ENCODE assay signal across 16 cellular contexts in the genomic region with DNA sequence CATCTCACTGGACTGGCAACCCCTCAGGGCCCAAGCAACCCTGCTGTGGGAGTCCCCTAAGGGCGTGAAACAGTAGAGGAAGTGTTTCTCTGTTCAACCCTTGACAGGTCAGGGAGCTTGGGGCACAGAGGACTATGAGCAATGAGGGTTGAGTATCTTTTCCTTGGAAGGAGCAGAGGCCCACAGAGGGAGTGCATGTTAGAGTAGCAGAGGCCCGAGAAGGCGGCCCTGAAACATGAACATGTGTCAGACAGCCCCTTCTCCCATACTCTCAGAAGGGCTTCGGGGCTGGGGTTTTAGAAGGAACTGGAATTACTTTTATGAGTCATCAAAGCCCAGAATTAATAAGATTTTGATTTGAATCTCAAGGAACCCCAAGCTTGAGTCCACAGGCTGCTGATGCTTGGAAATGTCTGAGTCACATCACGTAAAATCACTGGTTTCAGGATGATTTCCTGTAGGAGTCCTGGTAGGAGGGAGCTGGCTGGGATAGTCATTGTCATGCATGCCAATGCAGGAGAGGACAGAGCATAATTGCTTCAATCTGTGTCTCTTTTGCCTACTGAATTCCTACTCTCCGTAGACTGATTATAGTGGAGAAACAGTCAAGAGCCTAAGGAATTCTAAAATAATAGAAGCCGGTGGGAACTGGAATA. TPM values are rescaled to one million over a fixed set of nuclear protein-coding genes. Genes with fewer than 3 reads are reported as not detected.
A peak's percentile ranks its signal among the peaks of the same experiment; 100 is the strongest.
DNase-seq lines count a peak whose midpoint lies in the region; ATAC-seq and TF ChIP-seq lines count a peak whose summit lies in the region.
"Had no signal": no experiment of that assay in that cellular context is flagged by ENCODE, and none has a peak within 500 bp of the region (broad histone marks: within the 10 kb centered on the region; RNA-seq: fewer than 3 reads in every experiment).

No MANE protein-coding gene starts in this region.

- H3K9ac ChIP-seq in mesenchymal stem cell (ENCODE audit: low read length) = peak overlapping the region; percentile 46
- H3K9ac ChIP-seq: BLaER1 had no signal

- in situ Hi-C loops in brain microvascular endothelial cell (cut with HindIII; ENCODE audit: low pct_ligation_motif_present, low sequenced_read_pairs) = no loop called here

- no peak overlapping the region for H3K14ac ChIP-seq in mesenchymal stem cell (ENCODE audit: low read length in 2 of 2)

- H3K36me3 ChIP-seq in brain microvascular endothelial cell (replicated peaks) = no peaks in the 10 kb centered on the region
- H3K36me3 ChIP-seq in mesenchymal stem cell (ENCODE audit: control insufficient read depth in 1 of 2, insufficient read depth in 2 of 2, low read depth in 1 of 2, low read length in 2 of 2) = no peaks in the 10 kb centered on the region
- H3K36me3 ChIP-seq: BLaER1, esophagus muscularis mucosa had no signal

- no peak overlapping the region for H3K4me2 ChIP-seq in mesenchymal stem cell (ENCODE audit: low read length, poor library complexity, severe bottlenecking)
- H3K4me2 ChIP-seq: BLaER1 had no signal

- no peak overlapping the region for H3K18ac ChIP-seq in mesenchymal stem cell (ENCODE audit: low read depth in 1 of 2, low read length in 2 of 2)

- H3K4me3 Mint-ChIP-seq in activated CD8-positive, alpha-beta memory T cell treated with anti-CD3 and anti-CD28 coated beads, Interleukin-2, amount 10 ng/mL, durations not matched to agents 7 days and 5 days = no peak overlapping the region
- H3K4me3 Mint-ChIP-seq in stimulated activated effector memory CD8-positive, alpha-beta T cell treated with anti-CD3 and anti-CD28 coated beads, Interleukin-12 subunit alpha, Interleukin-12 subunit beta, amount 100 ng/mL, for 72 hours = no peak overlapping the region
- H3K4me3 Mint-ChIP-seq: activated CD8-positive, alpha-beta T cell treated with anti-CD3 and anti-CD28 coated beads, Interleukin-2, amount 10 ng/mL, durations not matched to agents 7 days and 5 days; activated naive CD4-positive, alpha-beta T cell treated with anti-CD3 and anti-CD28 coated beads, Interleukin-2, amount 10 ng/mL, durations not matched to agents 7 days and 5 days; naive thymus-derived CD8-positive, alpha-beta T cell had no signal

- no peak overlapping the region for H2BK12ac ChIP-seq in mesenchymal stem cell (ENCODE audit: low read length in 2 of 2)

- H3K23ac ChIP-seq in mesenchymal stem cell (ENCODE audit: low read length in 2 of 2) = no peak overlapping the region

- no peak overlapping the region for H2BK5ac ChIP-seq in mesenchymal stem cell (ENCODE audit: low read depth, low read length, poor library complexity, severe bottlenecking)

- no peak overlapping the region for H2BK15ac ChIP-seq in mesenchymal stem cell (ENCODE audit: low read depth, poor library complexity, severe bottlenecking)

- no peak for TF ChIP-seq CTCF in brain microvascular endothelial cell (IDR thresholded peaks at IDR 0.05; ENCODE audit: low read depth, low read length, missing control alignments)

- CTCF ChIA-PET in activated CD8-positive, alpha-beta memory T cell treated with anti-CD3 and anti-CD28 coated beads, Interleukin-2, amount 10 ng/mL, durations not matched to agents 7 days and 5 days (lab: Charles Lee) = no interaction called here

- H2BK120ac ChIP-seq in mesenchymal stem cell (ENCODE audit: low read depth, low read length) = no peak overlapping the region

- H3K4me1 ChIP-seq in mesenchymal stem cell (ENCODE audit: control insufficient read depth, insufficient read depth, low read depth, low read length) = no peaks in the 10 kb centered on the region
- H3K4me1 ChIP-seq: BLaER1, esophagus muscularis mucosa had no signal

- H3K27ac ChIP-seq in brain microvascular endothelial cell (no peak overlapping the region), mesenchymal stem cell (ENCODE audit: low read length, poor library complexity, severe bottlenecking) (no peak overlapping the region)
- H3K27ac ChIP-seq: BLaER1, esophagus muscularis mucosa had no signal

- no peaks in the 10 kb centered on the region for H3K36me3 Mint-ChIP-seq in activated CD8-positive, alpha-beta memory T cell treated with anti-CD3 and anti-CD28 coated beads, Interleukin-2, amount 10 ng/mL, durations not matched to agents 7 days and 5 days
- H3K36me3 Mint-ChIP-seq in stimulated activated effector memory CD8-positive, alpha-beta T cell treated with anti-CD3 and anti-CD28 coated beads, Interleukin-12 subunit alpha, Interleukin-12 subunit beta, amount 100 ng/mL, for 72 hours = no peaks in the 10 kb centered on the region
- H3K36me3 Mint-ChIP-seq: activated naive CD4-positive, alpha-beta T cell treated with anti-CD3 and anti-CD28 coated beads, Interleukin-2, amount 10 ng/mL, durations not matched to agents 7 days and 5 days; naive thymus-derived CD8-positive, alpha-beta T cell had no signal

- H3K9me3 Mint-ChIP-seq in activated CD8-positive, alpha-beta memory T cell treated with anti-CD3 and anti-CD28 coated beads, Interleukin-2, amount 10 ng/mL, durations not matched to agents 7 days and 5 days (ENCODE audit: low read depth) = no peaks in the 10 kb centered on the region
- no peaks in the 10 kb centered on the region for H3K9me3 Mint-ChIP-seq in stimulated activated effector memory CD8-positive, alpha-beta T cell treated with anti-CD3 and anti-CD28 coated beads, Interleukin-12 subunit alpha, Interleukin-12 subunit beta, amount 100 ng/mL, for 72 hours
- H3K9me3 Mint-ChIP-seq: activated naive CD4-positive, alpha-beta T cell treated with anti-CD3 and anti-CD28 coated beads, Interleukin-2, amount 10 ng/mL, durations not matched to agents 7 days and 5 days had no signal

- no peaks in the 10 kb centered on the region for H3K4me1 Mint-ChIP-seq in activated CD8-positive, alpha-beta memory T cell treated with anti-CD3 and anti-CD28 coated beads, Interleukin-2, amount 10 ng/mL, durations not matched to agents 7 days and 5 days
- H3K4me1 Mint-ChIP-seq in stimulated activated effector memory CD8-positive, alpha-beta T cell treated with anti-CD3 and anti-CD28 coated beads, Interleukin-12 subunit alpha, Interleukin-12 subunit beta, amount 100 ng/mL, for 72 hours = no peaks in the 10 kb centered on the region

- no peak overlapping the region for H2AK5ac ChIP-seq in mesenchymal stem cell (ENCODE audit: low read length, severe bottlenecking)

- no peak overlapping the region for H4K8ac ChIP-seq in mesenchymal stem cell (ENCODE audit: low read length)

- no peak overlapping the region for H4K91ac ChIP-seq in mesenchymal stem cell (ENCODE audit: low read length)

- 71% methylated on average over 4 of the region's 7 CpGs for WGBS in mesenchymal stem cell

- H3K79me1 ChIP-seq in mesenchymal stem cell (replicated peaks; ENCODE audit: low read length, poor library complexity, severe bottlenecking) = no peaks in the 10 kb centered on the region

- peaks cover 48% of the 10 kb centered on the region for H3K27me3 Mint-ChIP-seq in activated CD8-positive, alpha-beta memory T cell treated with anti-CD3 and anti-CD28 coated beads, Interleukin-2, amount 10 ng/mL, durations not matched to agents 7 days and 5 days
- H3K27me3 Mint-ChIP-seq: activated naive CD4-positive, alpha-beta T cell treated with anti-CD3 and anti-CD28 coated beads, Interleukin-2, amount 10 ng/mL, durations not matched to agents 7 days and 5 days had no signal

- no peak overlapping the region for H2AFZ ChIP-seq in mesenchymal stem cell (ENCODE audit: low read depth, low read length)

- no peak overlapping the region for H3K4me3 ChIP-seq in brain microvascular endothelial cell (ENCODE audit: low read depth, low read length)
- H3K4me3 ChIP-seq in mesenchymal stem cell (ENCODE audit: insufficient read depth in 1 of 2, low read depth in 1 of 2, low read length in 2 of 2) = no peak overlapping the region
- H3K4me3 ChIP-seq: BLaER1, esophagus muscularis mucosa had no signal

- H3K4ac ChIP-seq in mesenchymal stem cell (ENCODE audit: low read depth in 1 of 2, low read length in 2 of 2) = no peak overlapping the region

- H3K27ac Mint-ChIP-seq in activated CD8-positive, alpha-beta memory T cell treated with anti-CD3 and anti-CD28 coated beads, Interleukin-2, amount 10 ng/mL, durations not matched to agents 7 days and 5 days = no peak overlapping the region
- no peak overlapping the region for H3K27ac Mint-ChIP-seq in stimulated activated effector memory CD8-positive, alpha-beta T cell treated with anti-CD3 and anti-CD28 coated beads, Interleukin-12 subunit alpha, Interleukin-12 subunit beta, amount 100 ng/mL, for 72 hours
- H3K27ac Mint-ChIP-seq: activated CD8-positive, alpha-beta T cell treated with anti-CD3 and anti-CD28 coated beads, Interleukin-2, amount 10 ng/mL, durations not matched to agents 7 days and 5 days; activated naive CD4-positive, alpha-beta T cell treated with anti-CD3 and anti-CD28 coated beads, Interleukin-2, amount 10 ng/mL, durations not matched to agents 7 days and 5 days; naive thymus-derived CD8-positive, alpha-beta T cell had no signal

- H3K27me3 ChIP-seq in brain microvascular endothelial cell (replicated peaks) (no peaks in the 10 kb centered on the region), mesenchymal stem cell (ENCODE audit: control insufficient read depth in 1 of 2, insufficient read depth in 1 of 2, low read length in 2 of 2) (no peaks in the 10 kb centered on the region)
- H3K27me3 ChIP-seq: BLaER1 had no signal

- no peaks in the 10 kb centered on the region for H3K9me3 ChIP-seq in mesenchymal stem cell (ENCODE audit: control insufficient read depth, low read length)
- H3K9me3 ChIP-seq: BLaER1 had no signal

- no peak for ATAC-seq in activated CD8-positive, alpha-beta memory T cell treated with anti-CD3 and anti-CD28 coated beads, Interleukin-2, amount 10 ng/mL, durations not matched to agents 7 days and 5 days
- ATAC-seq in stimulated activated effector memory CD8-positive, alpha-beta T cell treated with anti-CD3 and anti-CD28 coated beads, Interleukin-12 subunit alpha, Interleukin-12 subunit beta, amount 100 ng/mL, for 72 hours = no peak
- ATAC-seq: activated CD8-positive, alpha-beta T cell treated with anti-CD3 and anti-CD28 coated beads, Interleukin-2, amount 10 ng/mL, durations not matched to agents 7 days and 5 days; naive thymus-derived CD8-positive, alpha-beta T cell; Panc1 had no signal

- DNase-seq in AG08395 (ENCODE audit: low spot score) = peak; percentile 94
- DNase-seq in HS-5 (ENCODE audit: low read depth) = peak; percentile 85
- DNase-seq in brain microvascular endothelial cell = peak; percentile 41
- DNase-seq in mesenchymal stem cell = peak; percentile 43
- no peak for DNase-seq in activated CD8-positive, alpha-beta memory T cell treated with anti-CD3 and anti-CD28 coated beads, Interleukin-2, amount 10 ng/mL, durations not matched to agents 7 days and 5 days
- DNase-seq in NCI-H1048 (lab: John Stamatoyannopoulos, UW) = no peak
- DNase-seq in mucosa of gallbladder (ENCODE audit: low spot score) = no peak
- no peak for DNase-seq in stimulated activated effector memory CD8-positive, alpha-beta T cell treated with anti-CD3 and anti-CD28 coated beads, Interleukin-12 subunit alpha, Interleukin-12 subunit beta, amount 100 ng/mL, for 72 hours (ENCODE audit: low spot score in 2 of 2)
- DNase-seq: activated CD8-positive, alpha-beta T cell treated with anti-CD3 and anti-CD28 coated beads, Interleukin-2, amount 10 ng/mL, durations not matched to agents 7 days and 5 days; activated naive CD4-positive, alpha-beta T cell treated with anti-CD3 and anti-CD28 coated beads, Interleukin-2, amount 10 ng/mL, durations not matched to agents 7 days and 5 days; naive thymus-derived CD8-positive, alpha-beta T cell; NCI-H446; small intestine had no signal

RNA-seq across cellular contexts. Expression of a gene that starts 22.6 kb away (rescaled TPM):
- polyA plus RNA-seq in mesenchymal stem cell (2013, experiment 1 of 2) = 3.3 TPM
- polyA plus RNA-seq in mesenchymal stem cell (2013, experiment 2 of 2) = 3.0 TPM
- total RNA-seq in activated CD8-positive, alpha-beta memory T cell treated with anti-CD3 and anti-CD28 coated beads, Interleukin-2, amount 10 ng/mL, durations not matched to agents 7 days and 5 days = 10 to 100 TPM in 1 of 2 experiments, 1 to 10 TPM in 1; 5.3 to 14.0 TPM
- total RNA-seq in mucosa of gallbladder = 12.3 TPM

RNA-seq across cellular contexts. Expression of a gene that starts 22.7 kb away (rescaled TPM):
- polyA plus RNA-seq in mesenchymal stem cell (2013, experiment 1 of 2) = 46.6 TPM
- 48.4 TPM for polyA plus RNA-seq in mesenchymal stem cell (2013, experiment 2 of 2)
- 10 to 100 TPM; 32.8 to 38.0 TPM for total RNA-seq in activated CD8-positive, alpha-beta memory T cell treated with anti-CD3 and anti-CD28 coated beads, Interleukin-2, amount 10 ng/mL, durations not matched to agents 7 days and 5 days
- total RNA-seq in mucosa of gallbladder = 21.1 TPM

Comparison
In these comparisons a context has a peak if more than half of its experiments do, and no peak if none do; other contexts are left out.
1. DNase-seq: peak in AG08395 (single experiment), HS-5 (single experiment), brain microvascular endothelial cell (single experiment) and mesenchymal stem cell (single experiment); none in activated CD8-positive, alpha-beta memory T cell treated with anti-CD3 and anti-CD28 coated beads, Interleukin-2, amount 10 ng/mL, durations not matched to agents 7 days and 5 days (single experiment), NCI-H1048 (single experiment), mucosa of gallbladder (single experiment) and stimulated activated effector memory CD8-positive, alpha-beta T cell treated with anti-CD3 and anti-CD28 coated beads, Interleukin-12 subunit alpha, Interleukin-12 subunit beta, amount 100 ng/mL, for 72 hours (0 of 2).